29 cellular contexts compared by ENCODE assay signal in genomic region chr7:118368958-118369357, GRCh38.
"Had no signal": no experiment of that assay in that cellular context is flagged by ENCODE, and none has a peak within 500 bp of the region (broad histone marks: within the 10 kb centered on the region; RNA-seq: fewer than 3 reads in every experiment).

No MANE protein-coding gene starts in this region.

- H3K79me2 ChIP-seq: parathyroid adenoma had no signal

- H3K36me3 ChIP-seq: neural progenitor cell, ovary, right lobe of liver, suprapubic skin, tibial artery, transverse colon, upper lobe of right lung, uterus had no signal

- H3K27ac ChIP-seq: neural progenitor cell, ovary, parathyroid adenoma, psoas muscle, right lobe of liver, skin epidermis, suprapubic skin, testis, tibial artery, transverse colon, upper lobe of right lung, uterus had no signal

- H3K4me1 Mint-ChIP-seq: natural killer cell; neural progenitor cell; stimulated activated memory B cell treated with anti-CD40 and anti-IgM and Interleukin-4, amounts not matched to agents 10 μg/mL and 1 μg/mL and 100 μg/mL, for 72 hours; stimulated activated naive CD8-positive, alpha-beta T cell treated with anti-CD3 and anti-CD28 coated beads, Interleukin-15, amount 100 ng/mL, for 72 hours had no signal

- H3K4me3 ChIP-seq: neural progenitor cell, ovary, psoas muscle, right lobe of liver, skin epidermis, suprapubic skin, testis, tibial artery, transverse colon, upper lobe of right lung, uterus had no signal

- H3K9ac ChIP-seq: neural progenitor cell, parathyroid adenoma had no signal

- H3K4me3 Mint-ChIP-seq: naive thymus-derived CD4-positive, alpha-beta T cell; natural killer cell; nephron; neural progenitor cell; stimulated activated memory B cell treated with anti-CD40 and anti-IgM and Interleukin-4, amounts not matched to agents 10 μg/mL and 1 μg/mL and 100 μg/mL, for 72 hours; stimulated activated naive CD8-positive, alpha-beta T cell treated with anti-CD3 and anti-CD28 coated beads, Interleukin-15, amount 100 ng/mL, for 72 hours; type B pancreatic cell had no signal

- H3K9me3 ChIP-seq: ovary, psoas muscle, right lobe of liver, suprapubic skin, testis, tibial artery, transverse colon, upper lobe of right lung, uterus had no signal

- H3K27ac Mint-ChIP-seq: naive thymus-derived CD4-positive, alpha-beta T cell; natural killer cell; nephron; neural progenitor cell; progenitor cell of endocrine pancreas; stimulated activated memory B cell treated with anti-CD40 and anti-IgM and Interleukin-4, amounts not matched to agents 10 μg/mL and 1 μg/mL and 100 μg/mL, for 72 hours; type B pancreatic cell had no signal

- H3K4me2 ChIP-seq: neural progenitor cell had no signal

- ATAC-seq: naive thymus-derived CD4-positive, alpha-beta T cell; natural killer cell; right cardiac atrium; right lobe of liver; stimulated activated memory B cell treated with anti-CD40 and anti-IgM and Interleukin-4, amounts not matched to agents 10 μg/mL and 1 μg/mL and 100 μg/mL, for 72 hours; stimulated activated naive CD8-positive, alpha-beta T cell treated with anti-CD3 and anti-CD28 coated beads, Interleukin-15, amount 100 ng/mL, for 72 hours; stimulated activated naive CD8-positive, alpha-beta T cell treated with anti-CD3 and anti-CD28 coated beads, Interleukin-15, Interleukin-2, amounts not matched to agents 100 U/mL and 50 U/mL, for 24 hours; upper lobe of right lung had no signal

- H3K9me3 Mint-ChIP-seq: nephron; neural progenitor cell; stimulated activated naive CD8-positive, alpha-beta T cell treated with anti-CD3 and anti-CD28 coated beads, Interleukin-15, amount 100 ng/mL, for 72 hours; type B pancreatic cell had no signal

- H3K4me1 ChIP-seq: neural progenitor cell, parathyroid adenoma, psoas muscle, right lobe of liver, suprapubic skin, testis, tibial artery, transverse colon, upper lobe of right lung, uterus had no signal

- DNase-seq: naive thymus-derived CD4-positive, alpha-beta T cell; natural killer cell; occipital lobe; ovary; posterior cingulate gyrus; psoas muscle; right lobe of liver; stimulated activated CD4-positive, alpha-beta T cell treated with anti-CD3 and anti-CD28 coated beads, Interleukin-15, amount 100 ng/mL, for 24 hours; stimulated activated CD4-positive, alpha-beta T cell treated with anti-CD3 and anti-CD28 coated beads, Interleukin-2, amount 100 ng/mL, for 24 hours; stimulated activated CD4-positive, alpha-beta T cell treated with anti-CD3 and anti-CD28 coated beads, Interleukin-2, amount 100 ng/mL, for 48 hours; stimulated activated CD4-positive, alpha-beta T cell treated with anti-CD3 and anti-CD28 coated beads, Interleukin-4, amount 100 ng/mL, for 24 hours; stimulated activated naive CD4-positive, alpha-beta T cell; stimulated activated naive CD8-positive, alpha-beta T cell treated with anti-CD3 and anti-CD28 coated beads, Interleukin-15, amount 100 ng/mL, for 72 hours; stimulated activated naive CD8-positive, alpha-beta T cell treated with anti-CD3 and anti-CD28 coated beads, Interleukin-15, Interleukin-2, amounts not matched to agents 100 U/mL and 50 U/mL, for 24 hours; substantia nigra; testis; tibial artery; transverse colon; upper lobe of right lung; uterus had no signal

- H3K36me3 Mint-ChIP-seq: naive thymus-derived CD4-positive, alpha-beta T cell; natural killer cell; neural progenitor cell; stimulated activated memory B cell treated with anti-CD40 and anti-IgM and Interleukin-4, amounts not matched to agents 10 μg/mL and 1 μg/mL and 100 μg/mL, for 72 hours; type B pancreatic cell had no signal

- H2AFZ ChIP-seq: neural progenitor cell, parathyroid adenoma had no signal

- H3K27me3 ChIP-seq: neural progenitor cell, ovary, right lobe of liver, suprapubic skin, testis, tibial artery, transverse colon, upper lobe of right lung, uterus had no signal
